22 cellular contexts compared by ENCODE assay signal in the genomic region with DNA sequence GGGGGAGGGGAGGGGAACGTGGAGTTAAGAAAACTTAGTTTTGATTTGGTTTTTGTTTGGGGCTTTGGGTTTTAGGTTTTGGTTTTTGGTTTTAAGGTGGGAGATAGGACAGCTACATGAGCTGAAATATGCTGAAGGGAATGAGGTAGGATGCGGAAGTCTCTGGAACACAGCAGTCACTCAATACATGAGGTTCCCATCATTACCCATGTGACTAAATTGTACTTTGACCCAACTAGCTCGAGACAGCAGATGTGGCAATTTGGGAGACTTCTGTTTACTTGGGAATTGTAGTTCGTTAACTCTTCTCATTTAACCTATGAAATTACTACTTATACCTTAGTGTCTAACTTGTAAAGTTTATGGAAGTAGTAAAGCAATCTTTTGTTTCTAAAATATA.
DNase-seq lines count a peak whose midpoint lies in the region; ATAC-seq, FAIRE-seq and TF ChIP-seq lines count a peak whose summit lies in the region.
"Had no signal": no experiment of that assay in that cellular context is flagged by ENCODE, and none has a peak within 500 bp of the region (broad histone marks: within the 10 kb centered on the region; RNA-seq: fewer than 3 reads in every experiment).

No MANE protein-coding gene starts in this region.

- CTCF ChIA-PET in A549 (lab: Yijun Ruan, JAX): interaction anchor here (0.6 kb wide), 1 partner anchor 18 kb away, joined by 3 read pairs; no protein-coding TSS in a partner anchor

- peak overlapping the region; percentile 22; the same call in 2 of the 3 replicates for H3K4me2 ChIP-seq in A549
- H3K4me2 ChIP-seq: KMS-11 had no signal

- peaks cover 0 to 7% (median 3%) of the 10 kb centered on the region in 7 donors for H3K9me3 Mint-ChIP-seq in CD14-positive monocyte
- H3K9me3 Mint-ChIP-seq: H9, HFFc6 had no signal

- H3K4me3 ChIP-seq in A549 (no peak overlapping the region), liver (ENCODE audit: low read depth in 1 of 3, low read length in 3 of 3) (no peak overlapping the region), MG63 (no peak overlapping the region)

- H3K4me1 ChIP-seq in A549 (peaks cover 37% of the 10 kb centered on the region), liver (ENCODE audit: control insufficient read depth in 4 of 4, insufficient read depth in 4 of 4, low read length in 3 of 4) (peaks cover 8 to 33% (median 24%) of the 10 kb centered on the region in 4 donors)

- DNase-seq in A549 (ENCODE audit: low read depth in 1 of 2, low spot score in 1 of 2) (no peak), renal cortical epithelial cell (ENCODE audit: low read depth) (peak; percentile 56), MG63 (no peak), NCI-H2196 (lab: John Stamatoyannopoulos, UW; ENCODE audit: unreplicated experiment) (no peak), CD14-positive monocyte (ENCODE audit: low spot score) (no peak)
- DNase-seq: AML-193; CD8-positive, alpha-beta memory T cell; H9; HFFc6; NCI-H1105; NCI-H146; NCI-H2029 treated with DMSO at 0.1 percent for 48 hours; NCI-H345; NCI-H526; Right ventricle myocardium superior had no signal

- TF ChIP-seq RAD21 in A549 (conservative IDR thresholded peaks at IDR 0.05 in 1 of 2, IDR thresholded peaks at IDR 0.05 in 1 of 2) (no peak), liver (IDR thresholded peaks at IDR 0.05) (peak; percentile 20 to 42)

- POLR2A ChIA-PET in A549 (lab: Yijun Ruan, JAX): no interaction called here

- no peaks in the 10 kb centered on the region for H3K9me3 ChIP-seq in A549
- H3K9me3 ChIP-seq in liver (ENCODE audit: control insufficient read depth in 4 of 4, low read length in 3 of 4): no peaks in the 10 kb centered on the region
- no peaks in the 10 kb centered on the region for H3K9me3 ChIP-seq in MG63

- 54% methylated on average over 4 of the region's 4 CpGs for WGBS in A549 (ENCODE audit: missing lambda C conversion rate)
- WGBS in liver: 28% methylated on average over 4 of the region's 4 CpGs

- no peak overlapping the region for H3K4me3 Mint-ChIP-seq in CD14-positive monocyte
- H3K4me3 Mint-ChIP-seq: CD8-positive, alpha-beta memory T cell; H9; HFFc6 had no signal

- ATAC-seq in A549: no peak
- ATAC-seq in HG02588 (IDR thresholded peaks at IDR 0.05; ENCODE audit: unreplicated experiment): no peak

- H3K9ac ChIP-seq in liver (ENCODE audit: low read depth in 1 of 2, low read length in 2 of 2): no peak overlapping the region
- H3K9ac ChIP-seq: KMS-11 had no signal

- no peaks in the 10 kb centered on the region for H3K36me3 Mint-ChIP-seq in CD14-positive monocyte
- H3K36me3 Mint-ChIP-seq: CD8-positive, alpha-beta memory T cell had no signal

- intact Hi-C loops in CD14-positive monocyte (cut with micrococcal nuclease): no loop called here

- FAIRE-seq in A549 (lab: Jason Lieb, UNC) (peak; percentile 28), colon (lab: Jason Lieb, UNC) (peak; percentile 85)
- FAIRE-seq: G401.6, GM12892 had no signal

- H3K27ac Mint-ChIP-seq in CD14-positive monocyte: no peak overlapping the region
- H3K27ac Mint-ChIP-seq: CD8-positive, alpha-beta memory T cell; H9; HFFc6 had no signal

- no peak for TF ChIP-seq EP300 in A549 (IDR thresholded peaks at IDR 0.05)

- no peak for TF ChIP-seq POLR2A in A549 (IDR thresholded peaks at IDR 0.05; ENCODE audit: low read length)

- H3K4me1 Mint-ChIP-seq in CD14-positive monocyte: no peaks in the 10 kb centered on the region
- H3K4me1 Mint-ChIP-seq: CD8-positive, alpha-beta memory T cell had no signal

- H3K36me3 ChIP-seq in liver (ENCODE audit: control insufficient read depth in 4 of 4, insufficient read depth in 3 of 4, low read depth in 1 of 4, low read length in 3 of 4) (no peaks in the 10 kb centered on the region), MG63 (no peaks in the 10 kb centered on the region)

- H3K27me3 ChIP-seq in liver (ENCODE audit: control insufficient read depth in 4 of 4, insufficient read depth in 4 of 4, low read length in 3 of 4) (no peaks in the 10 kb centered on the region), MG63 (no peaks in the 10 kb centered on the region)

- H3K27ac ChIP-seq in A549: peak overlapping the region; percentile 32 to 83; a peak in 4 of 6 replicates
- H3K27ac ChIP-seq in liver (ENCODE audit: low read depth in 1 of 2, low read length in 2 of 2): peak overlapping the region; percentile 31 to 39
- H3K27ac ChIP-seq: 22Rv1, KMS-11 had no signal

- H3K27me3 Mint-ChIP-seq in CD14-positive monocyte (ENCODE audit: low read depth in 3 of 3): peaks cover 0 to 5% (median 2%) of the 10 kb centered on the region in 3 donors

- TF ChIP-seq CTCF in A549 (IDR thresholded peaks at IDR 0.05) (no peak), liver (IDR thresholded peaks at IDR 0.05; ENCODE audit: low read depth, low read length, missing input control) (no peak), CD14-positive monocyte (IDR thresholded peaks at IDR 0.05) (no peak)

TF ChIP-seq in A549, 52 proteins besides CTCF, POLR2A, EP300 and RAD21:
- TF ChIP-seq, protein P1, sequence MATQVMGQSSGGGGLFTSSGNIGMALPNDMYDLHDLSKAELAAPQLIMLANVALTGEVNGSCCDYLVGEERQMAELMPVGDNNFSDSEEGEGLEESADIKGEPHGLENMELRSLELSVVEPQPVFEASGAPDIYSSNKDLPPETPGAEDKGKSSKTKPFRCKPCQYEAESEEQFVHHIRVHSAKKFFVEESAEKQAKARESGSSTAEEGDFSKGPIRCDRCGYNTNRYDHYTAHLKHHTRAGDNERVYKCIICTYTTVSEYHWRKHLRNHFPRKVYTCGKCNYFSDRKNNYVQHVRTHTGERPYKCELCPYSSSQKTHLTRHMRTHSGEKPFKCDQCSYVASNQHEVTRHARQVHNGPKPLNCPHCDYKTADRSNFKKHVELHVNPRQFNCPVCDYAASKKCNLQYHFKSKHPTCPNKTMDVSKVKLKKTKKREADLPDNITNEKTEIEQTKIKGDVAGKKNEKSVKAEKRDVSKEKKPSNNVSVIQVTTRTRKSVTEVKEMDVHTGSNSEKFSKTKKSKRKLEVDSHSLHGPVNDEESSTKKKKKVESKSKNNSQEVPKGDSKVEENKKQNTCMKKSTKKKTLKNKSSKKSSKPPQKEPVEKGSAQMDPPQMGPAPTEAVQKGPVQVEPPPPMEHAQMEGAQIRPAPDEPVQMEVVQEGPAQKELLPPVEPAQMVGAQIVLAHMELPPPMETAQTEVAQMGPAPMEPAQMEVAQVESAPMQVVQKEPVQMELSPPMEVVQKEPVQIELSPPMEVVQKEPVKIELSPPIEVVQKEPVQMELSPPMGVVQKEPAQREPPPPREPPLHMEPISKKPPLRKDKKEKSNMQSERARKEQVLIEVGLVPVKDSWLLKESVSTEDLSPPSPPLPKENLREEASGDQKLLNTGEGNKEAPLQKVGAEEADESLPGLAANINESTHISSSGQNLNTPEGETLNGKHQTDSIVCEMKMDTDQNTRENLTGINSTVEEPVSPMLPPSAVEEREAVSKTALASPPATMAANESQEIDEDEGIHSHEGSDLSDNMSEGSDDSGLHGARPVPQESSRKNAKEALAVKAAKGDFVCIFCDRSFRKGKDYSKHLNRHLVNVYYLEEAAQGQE (IDR thresholded peaks at IDR 0.05): no peak
- no peak for TF ChIP-seq KDM1A (IDR thresholded peaks at IDR 0.05; ENCODE audit: low read depth)
- TF ChIP-seq POLR2AphosphoS2 (conservative IDR thresholded peaks at IDR 0.05; ENCODE audit: low read length): no peak
- TF ChIP-seq ZNF302 (CRISPR knock-in tag; IDR thresholded peaks at IDR 0.05): no peak
- TF ChIP-seq MAFK (IDR thresholded peaks at IDR 0.05; ENCODE audit: partially characterized antibody): no peak
- TF ChIP-seq CHD4 (IDR thresholded peaks at IDR 0.05; ENCODE audit: borderline replicate concordance): no peak
- no peak for TF ChIP-seq ZSCAN20 (CRISPR knock-in tag; IDR thresholded peaks at IDR 0.05)
- no peak for TF ChIP-seq ZFP36 (IDR thresholded peaks at IDR 0.05; ENCODE audit: borderline replicate concordance, partially characterized antibody)

TF ChIP-seq in liver, 16 proteins besides CTCF, POLR2A, EP300 and RAD21 (continues in another document):
- peak in 1 of 2 donors; percentile 30 for TF ChIP-seq GABPA (IDR thresholded peaks at IDR 0.05 in 1 of 2, conservative IDR thresholded peaks at IDR 0.05 in 1 of 2)
- TF ChIP-seq, protein P1 (IDR thresholded peaks at IDR 0.05): peak; percentile 62
- peak in 1 of 2 donors; percentile 76 for TF ChIP-seq JUND (IDR thresholded peaks at IDR 0.05)
- no peak for TF ChIP-seq FOXA1 (IDR thresholded peaks at IDR 0.05)
- peak; percentile 60 to 84 for TF ChIP-seq RXRA (IDR thresholded peaks at IDR 0.05)
- peak; percentile 81 for TF ChIP-seq HNF4G (IDR thresholded peaks at IDR 0.05)
- TF ChIP-seq, protein P2, sequence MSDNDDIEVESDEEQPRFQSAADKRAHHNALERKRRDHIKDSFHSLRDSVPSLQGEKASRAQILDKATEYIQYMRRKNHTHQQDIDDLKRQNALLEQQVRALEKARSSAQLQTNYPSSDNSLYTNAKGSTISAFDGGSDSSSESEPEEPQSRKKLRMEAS (IDR thresholded peaks at IDR 0.05): peak; percentile 91
- TF ChIP-seq HNF4A (conservative IDR thresholded peaks at IDR 0.05): peak; percentile 93 to 94
- TF ChIP-seq SP1 (IDR thresholded peaks at IDR 0.05): peak; percentile 77
